In genomic region chrX:15789979-15790765, GRCh38 we compare ENCODE assay signal across 8 cellular contexts. TPM values are rescaled to one million over a fixed set of nuclear protein-coding genes. Genes with fewer than 3 reads are reported as not detected.
A peak's percentile ranks its signal among the peaks of the same experiment; 100 is the strongest.
DNase-seq lines count a peak whose midpoint lies in the region; ATAC-seq and TF ChIP-seq lines count a peak whose summit lies in the region.

Gene ZRSR2, plus strand, starts transcription at chrX:15790484. Its CDS starts 12 bp downstream, at chrX:15790496.

- H3K79me2 ChIP-seq in OCI-LY7 (ENCODE audit: insufficient read depth, low read depth, low read length): peaks cover 36% of the 10 kb centered on the region; the same call in 1 of the 2 replicates

- intact Hi-C loops in OCI-LY7 (cut with micrococcal nuclease; ENCODE audit: unreplicated experiment): loop anchor here (1.0 to 10.0 kb wide), 2 partner anchors 65 to 915 kb away; partner anchors contain the start of genes FANCB and MOSPD2

- H2AFZ ChIP-seq in OCI-LY7 (ENCODE audit: low read length): peak within 1 kb of the TSS; percentile 75

- peak within 1 kb of the TSS; percentile 71 for H3K9ac ChIP-seq in HUES64 (ENCODE audit: low read depth, low read length)

- H3K9me3 ChIP-seq in HUES64 (ENCODE audit: insufficient read depth, low read depth, low read length): no peaks in the 10 kb centered on the region
- H3K9me3 ChIP-seq in OCI-LY7 (ENCODE audit: low read length): no peaks in the 10 kb centered on the region
- H3K9me3 ChIP-seq in esophagus (ENCODE audit: control insufficient read depth in 2 of 2, insufficient read depth in 1 of 2, low read depth in 1 of 2, low read length in 1 of 2): no peaks in the 10 kb centered on the region
- no peaks in the 10 kb centered on the region for H3K9me3 ChIP-seq in muscle layer of duodenum (ENCODE audit: control insufficient read depth in 1 of 2, low read length in 2 of 2)

- WGBS in HUES64: 1% methylated on average over 55 of the region's 55 CpGs
- WGBS in esophagus, 2 donors: 0% methylated on average over 54 to 55 of the region's 55 CpGs

- H3K27me3 ChIP-seq in HUES64 (ENCODE audit: insufficient read depth, low read length) (no peaks in the 10 kb centered on the region), esophagus (ENCODE audit: control insufficient read depth in 1 of 2, insufficient read depth in 2 of 2, low read length in 2 of 2) (no peaks in the 10 kb centered on the region), muscle layer of duodenum (ENCODE audit: low read depth, low read length) (no peaks in the 10 kb centered on the region)

- CTCF ChIA-PET in OCI-LY7 (lab: Charles Lee; ENCODE audit: unreplicated experiment): interaction anchor here (0.7 kb wide), 1 partner anchor 1069 kb away, joined by 3 read pairs; no protein-coding TSS in a partner anchor

- H3K4me3 ChIP-seq in HUES64 (ENCODE audit: low read length) (peak within 1 kb of the TSS; percentile 84), OCI-LY7 (ENCODE audit: low read depth, low read length, poor library complexity, severe bottlenecking) (peak within 1 kb of the TSS; percentile 89), esophagus (ENCODE audit: low read depth in 1 of 2, low read length in 2 of 2) (peak within 1 kb of the TSS; percentile 73 to 93), muscle layer of duodenum (ENCODE audit: low read depth in 1 of 2, low read length in 2 of 2) (peak within 1 kb of the TSS; percentile 74 to 75)

- H3K4me1 ChIP-seq in HUES64 (ENCODE audit: insufficient read depth, low read length) (no peaks in the 10 kb centered on the region), OCI-LY7 (ENCODE audit: insufficient read depth, low read length, poor library complexity, severe bottlenecking) (peaks cover 7% of the 10 kb centered on the region), esophagus (ENCODE audit: control insufficient read depth in 2 of 2, insufficient read depth in 2 of 2, low read length in 1 of 2) (no peaks in the 10 kb centered on the region), muscle layer of duodenum (ENCODE audit: control insufficient read depth in 1 of 2, insufficient read depth in 2 of 2, low read length in 2 of 2) (no peaks in the 10 kb centered on the region)

- TF ChIP-seq CTCF in OCI-LY7 (conservative IDR thresholded peaks at IDR 0.05; ENCODE audit: low read length): no peak

- peak within 1 kb of the TSS; percentile 50; the same call in 1 of the 2 replicates for H3K27ac ChIP-seq in HUES64 (ENCODE audit: low read depth, low read length)
- peak within 1 kb of the TSS; percentile 89 for H3K27ac ChIP-seq in OCI-LY7 (ENCODE audit: low read depth, low read length, poor library complexity, severe bottlenecking)
- peak within 1 kb of the TSS; percentile 83 to 84 for H3K27ac ChIP-seq in esophagus (ENCODE audit: low read depth in 2 of 2, low read length in 1 of 2)
- peak within 1 kb of the TSS; percentile 73 for H3K27ac ChIP-seq in muscle layer of duodenum (ENCODE audit: low read length)

- H4K20me1 ChIP-seq in OCI-LY7 (ENCODE audit: insufficient read depth, low read length): no peaks in the 10 kb centered on the region

- POLR2A ChIA-PET in OCI-LY7 (lab: Charles Lee): interaction anchor here (0.5 to 2.3 kb wide), 19 partner anchors 7 to 659 kb away, joined by 3 to 15 read pairs (median 3); partner anchors contain the start of gene CA5B

- DNase-seq in DMS153 (lab: John Stamatoyannopoulos, UW) (peak; percentile 53), OCI-LY7 (ENCODE audit: low spot score) (peak; percentile 86), activated T-cell treated with anti-CD3 and anti-CD28 coated beads for 24 hours (ENCODE audit: low read depth) (peak; percentile 79)
- DNase-seq in stimulated activated CD8-positive, alpha-beta memory T cell treated with anti-CD3 and anti-CD28 coated beads, Interleukin-7, amount 100 ng/mL, for 24 hours (ENCODE audit: low read depth): peak; percentile 64

- H3K4me2 ChIP-seq in OCI-LY7 (ENCODE audit: low read length): peak within 1 kb of the TSS; percentile 52

- BruUV-seq in OCI-LY7 (replicated peaks; lab: Mats Ljungman, UMichigan): TSS peak; percentile 78

- H3K9me2 ChIP-seq in OCI-LY7 (ENCODE audit: insufficient read depth, low read length): no peaks in the 10 kb centered on the region

- peak; percentile 90 for ATAC-seq in GM21526 (IDR thresholded peaks at IDR 0.05; ENCODE audit: low FRiP score, unreplicated experiment)

- H3K36me3 ChIP-seq in HUES64 (ENCODE audit: insufficient read depth, low read length) (peaks cover 6% of the 10 kb centered on the region; the same call in 1 of the 2 replicates), OCI-LY7 (ENCODE audit: insufficient read depth, low read length) (peaks cover 19% of the 10 kb centered on the region), esophagus (ENCODE audit: control insufficient read depth in 2 of 2, insufficient read depth in 2 of 2, low read length in 1 of 2) (no peaks in the 10 kb centered on the region), muscle layer of duodenum (ENCODE audit: control insufficient read depth in 1 of 2, insufficient read depth in 2 of 2, low read length in 2 of 2) (peaks cover 0 to 3% of the 10 kb centered on the region in 2 donors)

RNA-seq across cellular contexts. Expression of gene ZRSR2, which starts in this region (rescaled TPM):
- polyA plus RNA-seq in HUES64 (2013, experiment 1 of 2): 8.1 TPM
- polyA plus RNA-seq in HUES64 (2013, experiment 2 of 2): 7.5 TPM
- total RNA-seq in OCI-LY7 (2014; rRNA removed; shearing (Covaris generic)): 6.2 and 6.5 TPM in 2 replicates
- 13.7 and 14.0 TPM in 2 replicates for total RNA-seq in OCI-LY7 (2022)
- 10 to 100 TPM; 11.5 to 11.9 TPM for polyA plus RNA-seq in esophagus

Comparison
In these comparisons a context has a peak if more than half of its experiments do, and no peak if none do; other contexts are left out.
1. Peak in every context shown above with its lines: DNase-seq, ATAC-seq, H3K4me3 ChIP-seq and H3K27ac ChIP-seq.